In genomic region chr9:70261131-70261870, GRCh38 we compare ENCODE assay signal across 13 cellular contexts. TPM values are rescaled to one million over a fixed set of nuclear protein-coding genes. Genes with fewer than 3 reads are reported as not detected.
DNase-seq lines count a peak whose midpoint lies in the region; TF ChIP-seq lines count a peak whose summit lies in the region.
"Had no signal": no experiment of that assay in that cellular context is flagged by ENCODE, and none has a peak within 500 bp of the region (broad histone marks: within the 10 kb centered on the region; RNA-seq: fewer than 3 reads in every experiment).

No MANE protein-coding gene starts in this region.

- H3K27me3 ChIP-seq in MM.1S (replicated peaks; ENCODE audit: insufficient read depth, low read length) = no peaks in the 10 kb centered on the region
- H3K27me3 ChIP-seq in mammary epithelial cell (ENCODE audit: insufficient read depth, low read length) = no peaks in the 10 kb centered on the region
- H3K27me3 ChIP-seq: pancreas had no signal

- no peaks in the 10 kb centered on the region for H3K9me2 ChIP-seq in MM.1S (replicated peaks; ENCODE audit: insufficient read depth, low read length)

- WGBS in mammary epithelial cell (ENCODE audit: low coverage, missing lambda C conversion rate) = 62% methylated on average over 4 of the region's 4 CpGs

- H3K27ac ChIP-seq in MM.1S (ENCODE audit: low read length) (no peak overlapping the region), mammary epithelial cell (ENCODE audit: insufficient read depth, low read depth, low read length) (no peak overlapping the region)

- no peaks in the 10 kb centered on the region for H3K9me3 Mint-ChIP-seq in Calu3 (ENCODE audit: low read depth, unreplicated experiment)
- H3K9me3 Mint-ChIP-seq in nephron progenitor cell = no peaks in the 10 kb centered on the region

- H3K4me1 ChIP-seq in MM.1S (ENCODE audit: low read length) (peaks cover 18% of the 10 kb centered on the region; the same call in 1 of the 2 replicates), mammary epithelial cell (ENCODE audit: insufficient read depth, low read length) (peaks cover 54% of the 10 kb centered on the region)

- H3K4me3 ChIP-seq in MM.1S (ENCODE audit: low read length) = no peak overlapping the region
- no peak overlapping the region for H3K4me3 ChIP-seq in mammary epithelial cell (replicated peaks in 1 of 3; ENCODE audit: insufficient read depth in 1 of 3, low read depth in 2 of 3, low read length in 3 of 3)

- CTCF ChIA-PET in Calu3 (lab: Charles Lee) = no interaction called here
- CTCF ChIA-PET in mammary epithelial cell (lab: Charles Lee; ENCODE audit: low non-redundant PET) = no interaction called here

- in situ Hi-C loops in mammary epithelial cell (cut with MboI; ENCODE audit: low sequenced_read_pairs in 2 of 2) = no loop called here

- dilution Hi-C loops in mammary epithelial cell (cut with HindIII; ENCODE audit: low sequenced_read_pairs) = loop anchor here (25.0 kb wide), 1 partner anchor 299 kb away; no protein-coding TSS in a partner anchor

- peaks cover 14% of the 10 kb centered on the region; the same call in 1 of the 2 replicates for H4K20me1 ChIP-seq in MM.1S (ENCODE audit: insufficient read depth, low read length)
- peaks cover 3% of the 10 kb centered on the region for H4K20me1 ChIP-seq in mammary epithelial cell (ENCODE audit: insufficient read depth, low read length)

- peaks cover 40% of the 10 kb centered on the region for H3K4me1 Mint-ChIP-seq in Calu3 (ENCODE audit: low read depth, unreplicated experiment)
- H3K4me1 Mint-ChIP-seq in nephron progenitor cell = peaks cover 56% of the 10 kb centered on the region

- H3K9me3 ChIP-seq in MM.1S (replicated peaks; ENCODE audit: insufficient read depth, low read length) (no peaks in the 10 kb centered on the region), mammary epithelial cell (replicated peaks; ENCODE audit: insufficient read depth, low read length) (no peaks in the 10 kb centered on the region)
- H3K9me3 ChIP-seq: pancreas had no signal

- H3K9ac ChIP-seq in MM.1S (ENCODE audit: low read length) (no peak overlapping the region), mammary epithelial cell (ENCODE audit: insufficient read depth, low read length) (no peak overlapping the region)

- H3K36me3 Mint-ChIP-seq in Calu3 (ENCODE audit: insufficient read depth, unreplicated experiment) = peaks cover 67% of the 10 kb centered on the region
- H3K36me3 Mint-ChIP-seq in nephron progenitor cell (ENCODE audit: low read depth) = peaks cover 58% of the 10 kb centered on the region

- H3K36me3 ChIP-seq in MM.1S (replicated peaks; ENCODE audit: insufficient read depth, low read length) (peaks cover 8% of the 10 kb centered on the region; the same call in 1 of the 2 replicates), mammary epithelial cell (ENCODE audit: insufficient read depth, low read length) (peaks cover 9% of the 10 kb centered on the region)

- H3F3A ChIP-seq in MM.1S (ENCODE audit: insufficient read depth, low read length) = no peaks in the 10 kb centered on the region

- DNase-seq in Calu3 (no peak), MM.1S (no peak), mammary epithelial cell (peak; percentile 52), nephron progenitor cell (no peak), NCI-H2029 treated with DMSO at 0.1 percent for 48 hours (lab: John Stamatoyannopoulos, UW) (no peak), NCI-H82 (lab: John Stamatoyannopoulos, UW) (no peak)
- DNase-seq in stimulated activated CD8-positive, alpha-beta memory T cell treated with anti-CD3 and anti-CD28 coated beads, Interleukin-4, amount 100 ng/mL, for 48 hours = no peak
- DNase-seq: activated effector memory CD4-positive, alpha-beta T cell treated with anti-CD3 and anti-CD28 coated beads, Interleukin-2, amount 50 U/mL, for 16 hours; DMS79; effector CD8-positive, alpha-beta T cell; NCI-H774; pancreas; T1000 had no signal

- intact Hi-C loops in Calu3 (cut with micrococcal nuclease; ENCODE audit: unreplicated experiment) = no loop called here
- intact Hi-C loops in mammary epithelial cell (cut with micrococcal nuclease) = no loop called here

- H2AFZ ChIP-seq in MM.1S (ENCODE audit: low read length) = no peak overlapping the region
- no peak overlapping the region for H2AFZ ChIP-seq in mammary epithelial cell (ENCODE audit: low read depth, low read length)

- peaks cover 69% of the 10 kb centered on the region for H3K79me2 ChIP-seq in MM.1S (ENCODE audit: low read length)
- H3K79me2 ChIP-seq in mammary epithelial cell (ENCODE audit: insufficient read depth, low read length) = peaks cover 85% of the 10 kb centered on the region

- H3K27me3 Mint-ChIP-seq in Calu3 (ENCODE audit: unreplicated experiment) (no peaks in the 10 kb centered on the region), nephron progenitor cell (ENCODE audit: low read depth, poor library complexity) (no peaks in the 10 kb centered on the region)

- 0 out of 2 replicates have a peak overlapping the region, but pooled peaks have one; percentile 8 for H3K4me2 ChIP-seq in MM.1S (ENCODE audit: low read depth, low read length)
- peak overlapping the region; percentile 92 for H3K4me2 ChIP-seq in mammary epithelial cell (ENCODE audit: insufficient read depth, low read depth, low read length)

- H3K27ac Mint-ChIP-seq in Calu3 (ENCODE audit: unreplicated experiment) = peak overlapping the region; percentile 67
- no peak overlapping the region for H3K27ac Mint-ChIP-seq in nephron progenitor cell

- TF ChIP-seq CTCF in Calu3 (IDR thresholded peaks at IDR 0.05; ENCODE audit: unreplicated experiment) (no peak), MM.1S (IDR thresholded peaks at IDR 0.05; ENCODE audit: low read length) (no peak), mammary epithelial cell (conservative IDR thresholded peaks at IDR 0.05 in 1 of 2, IDR thresholded peaks at IDR 0.05 in 1 of 2; ENCODE audit: extremely low read depth in 1 of 2, insufficient read depth in 1 of 2, low read depth in 1 of 2, low read length in 2 of 2) (no peak), nephron progenitor cell (IDR thresholded peaks at IDR 0.05) (no peak)

- BruUV-seq in Calu3 (replicated peaks; lab: Mats Ljungman, UMichigan) = no TSS peak
- BruUV-seq in mammary epithelial cell (replicated peaks; lab: Mats Ljungman, UMichigan) = no TSS peak

- peak overlapping the region; percentile 97 for H3K4me3 Mint-ChIP-seq in Calu3 (ENCODE audit: low read depth, unreplicated experiment)
- H3K4me3 Mint-ChIP-seq in nephron progenitor cell = peak overlapping the region; percentile 96

RNA-seq across cellular contexts. Expression of gene SMC5, which starts 2.5 kb away (rescaled TPM):
- total RNA-seq in Calu3 (2022) = 26.4 and 28.6 TPM in 2 replicates
- total RNA-seq in mammary epithelial cell = 10 to 100 TPM; 24.8 to 28.0 TPM
- 6.9 TPM for polyA plus RNA-seq in mammary epithelial cell
- polyA minus RNA-seq in mammary epithelial cell = 7.0 TPM
